Comparison of ENCODE assay signal across 8 cellular contexts in genomic region chr17:21019976-21020575, GRCh38. TPM values are rescaled to one million over a fixed set of nuclear protein-coding genes. Genes with fewer than 3 reads are reported as not detected.
DNase-seq lines count a peak whose midpoint lies in the region; ATAC-seq and TF ChIP-seq lines count a peak whose summit lies in the region.

No MANE protein-coding gene starts in this region.

- no peaks in the 10 kb centered on the region for H3K9me3 ChIP-seq in colonic mucosa

- ATAC-seq in GM18909 (IDR thresholded peaks at IDR 0.05; ENCODE audit: poor library complexity, unreplicated experiment), result peak; percentile 78
- ATAC-seq in SK-N-SH treated with all-trans-retinoic acid at 6 μM for 48 hours, result peak; percentile 77
- ATAC-seq in natural killer cell treated with Interleukin-12 subunit alpha and Interleukin-12 subunit beta and Interleukin-15 and Interleukin-18, amount 100 ng/mL, for 72 hours, result peak; percentile 80 to 81
- ATAC-seq in HG03025 (IDR thresholded peaks at IDR 0.05; ENCODE audit: low FRiP score, unreplicated experiment), result no peak
- ATAC-seq in GM19351 (IDR thresholded peaks at IDR 0.05; ENCODE audit: unreplicated experiment), result no peak

- H3K36me3 ChIP-seq in colonic mucosa, result peaks cover 54% of the 10 kb centered on the region

- no peak overlapping the region for H3K4me3 ChIP-seq in colonic mucosa

- no peak for TF ChIP-seq CTCF in colonic mucosa (IDR thresholded peaks at IDR 0.05)

- H3K9ac ChIP-seq in colonic mucosa (ENCODE audit: low read depth in 2 of 2, low read length in 2 of 2), result no peak overlapping the region

- peaks cover 29% of the 10 kb centered on the region for H3K36me3 Mint-ChIP-seq in natural killer cell treated with Interleukin-12 subunit alpha and Interleukin-12 subunit beta and Interleukin-15 and Interleukin-18, amount 100 ng/mL, for 72 hours

- H3K27me3 Mint-ChIP-seq in natural killer cell treated with Interleukin-12 subunit alpha and Interleukin-12 subunit beta and Interleukin-15 and Interleukin-18, amount 100 ng/mL, for 72 hours, result no peaks in the 10 kb centered on the region

- no peaks in the 10 kb centered on the region for H3K4me1 ChIP-seq in colonic mucosa

- DNase-seq in AG20443 (ENCODE audit: low spot score) (peak; percentile 60), colonic mucosa (no peak)
- DNase-seq in natural killer cell treated with Interleukin-12 subunit alpha and Interleukin-12 subunit beta and Interleukin-15 and Interleukin-18, amount 100 ng/mL, for 72 hours (ENCODE audit: low spot score), result no peak

- intact Hi-C loops in colonic mucosa (cut with DNase I), result no loop called here

- peaks cover 30 to 34% of the 10 kb centered on the region in 2 donors for H3K4me1 Mint-ChIP-seq in natural killer cell treated with Interleukin-12 subunit alpha and Interleukin-12 subunit beta and Interleukin-15 and Interleukin-18, amount 100 ng/mL, for 72 hours (ENCODE audit: low read depth in 2 of 2)

- H3K4me3 Mint-ChIP-seq in natural killer cell treated with Interleukin-12 subunit alpha and Interleukin-12 subunit beta and Interleukin-15 and Interleukin-18, amount 100 ng/mL, for 72 hours, result no peak overlapping the region

- H3K27ac ChIP-seq in cingulate gyrus (ENCODE audit: low read depth, low read length) (peak overlapping the region; percentile 57), colonic mucosa (no peak overlapping the region)

- H3K27ac Mint-ChIP-seq in natural killer cell treated with Interleukin-12 subunit alpha and Interleukin-12 subunit beta and Interleukin-15 and Interleukin-18, amount 100 ng/mL, for 72 hours, result peak overlapping the region in 1 of 2 donors; percentile 72

- H3K9me3 Mint-ChIP-seq in natural killer cell treated with Interleukin-12 subunit alpha and Interleukin-12 subunit beta and Interleukin-15 and Interleukin-18, amount 100 ng/mL, for 72 hours, result no peaks in the 10 kb centered on the region

- no peaks in the 10 kb centered on the region for H3K27me3 ChIP-seq in colonic mucosa

TF ChIP-seq in SK-N-SH treated with all-trans-retinoic acid at 6 μM for 48 hours, 23 proteins besides CTCF, POLR2A, EP300 and RAD21:
- TF ChIP-seq BACH2 (CRISPR knock-in tag; IDR thresholded peaks at IDR 0.05; ENCODE audit: borderline replicate concordance), result no peak
- no peak for TF ChIP-seq ARNTL (CRISPR knock-in tag; IDR thresholded peaks at IDR 0.05; ENCODE audit: borderline replicate concordance, low read depth)
- no peak for TF ChIP-seq ZC3H10 (CRISPR knock-in tag; IDR thresholded peaks at IDR 0.05)
- no peak for TF ChIP-seq PPARA (CRISPR knock-in tag; IDR thresholded peaks at IDR 0.05; ENCODE audit: borderline replicate concordance)
- TF ChIP-seq CREB5 (CRISPR knock-in tag; IDR thresholded peaks at IDR 0.05; ENCODE audit: low read depth), result no peak
- no peak for TF ChIP-seq ZNF70 (CRISPR knock-in tag; IDR thresholded peaks at IDR 0.05)
- no peak for TF ChIP-seq SNAI2 (CRISPR knock-in tag; IDR thresholded peaks at IDR 0.05)
- TF ChIP-seq OSR1 (CRISPR knock-in tag; IDR thresholded peaks at IDR 0.05), result no peak
- no peak for TF ChIP-seq TCF4 (CRISPR knock-in tag; IDR thresholded peaks at IDR 0.05; ENCODE audit: borderline replicate concordance)
- TF ChIP-seq TSHZ2 (CRISPR knock-in tag; IDR thresholded peaks at IDR 0.05), result no peak
- TF ChIP-seq PATZ1 (CRISPR knock-in tag; IDR thresholded peaks at IDR 0.05; ENCODE audit: borderline replicate concordance), result no peak
- no peak for TF ChIP-seq CSDC2 (CRISPR knock-in tag; IDR thresholded peaks at IDR 0.05)
- TF ChIP-seq ZNF565 (CRISPR knock-in tag; conservative IDR thresholded peaks at IDR 0.05; ENCODE audit: low read depth), result no peak
- no peak for TF ChIP-seq TOX (CRISPR knock-in tag; IDR thresholded peaks at IDR 0.05; ENCODE audit: borderline replicate concordance)
- no peak for TF ChIP-seq ZNF8 (CRISPR knock-in tag; IDR thresholded peaks at IDR 0.05)

RNA-seq across cellular contexts. Expression of gene USP22, which starts 22.7 kb away (rescaled TPM):
- 100 to 1,000 TPM; 102 to 179 TPM for total RNA-seq in natural killer cell treated with Interleukin-12 subunit alpha and Interleukin-12 subunit beta and Interleukin-15 and Interleukin-18, amount 100 ng/mL, for 72 hours
- 100 to 1,000 TPM; 174 to 190 TPM for total RNA-seq in colonic mucosa

Comparison
In these comparisons a context has a peak if more than half of its experiments do, and no peak if none do; other contexts are left out.
1. ATAC-seq: peak in GM18909 (single experiment), SK-N-SH treated with all-trans-retinoic acid at 6 μM for 48 hours (single experiment) and natural killer cell treated with Interleukin-12 subunit alpha and Interleukin-12 subunit beta and Interleukin-15 and Interleukin-18, amount 100 ng/mL, for 72 hours (2 of 2); none in HG03025 (single experiment) and GM19351 (single experiment).